1 cellular context compared by ENCODE assay signal in the genomic region with DNA sequence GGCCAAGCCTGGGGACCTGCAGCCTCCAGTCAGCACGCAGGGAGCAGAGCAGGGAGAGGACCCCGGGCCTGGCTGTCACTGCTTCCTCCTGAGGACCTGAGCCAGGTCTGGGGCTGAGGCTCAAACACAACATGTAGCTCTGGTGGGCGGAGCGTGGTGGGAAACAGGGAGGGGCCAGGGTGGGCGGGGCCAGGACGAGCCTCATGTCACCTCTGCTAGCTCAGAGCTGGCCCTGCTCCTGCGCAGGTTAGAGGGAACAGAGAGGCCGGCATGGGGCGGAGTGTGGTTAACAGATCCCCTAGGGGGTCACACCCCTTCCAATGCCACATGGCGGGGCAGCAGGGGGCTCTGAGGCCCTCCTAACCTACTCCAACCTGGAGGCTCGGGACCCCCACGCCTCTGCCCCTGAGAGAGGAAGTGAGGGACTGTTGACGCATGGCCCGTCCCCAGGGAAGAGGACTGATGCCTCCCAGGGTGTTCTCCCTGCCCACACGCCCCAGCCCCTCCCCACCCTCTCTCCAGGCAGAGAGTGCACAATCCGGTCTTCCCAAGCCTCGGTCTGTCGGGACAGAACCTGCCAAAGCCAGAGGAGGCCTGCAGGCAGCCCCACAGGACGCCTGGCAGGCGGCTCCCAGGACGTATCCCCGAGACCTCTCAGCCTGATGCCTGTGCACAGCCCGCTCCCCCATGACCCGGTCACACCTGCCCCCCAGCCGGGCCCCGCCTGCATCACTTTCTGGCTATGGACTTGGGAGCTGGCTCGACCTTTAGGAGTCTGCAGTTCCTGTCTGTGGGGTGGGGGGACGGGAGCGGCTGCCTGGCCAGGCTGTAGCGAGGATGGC.
A peak's percentile ranks its signal among the peaks of the same experiment; 100 is the strongest.
TF ChIP-seq lines count a peak whose summit lies in the region.

No MANE protein-coding gene starts in this region.

TF ChIP-seq in K562, 482 proteins besides CTCF, POLR2A, EP300 and RAD21 (continued from another document and continues in another):
- TF ChIP-seq, protein P1, sequence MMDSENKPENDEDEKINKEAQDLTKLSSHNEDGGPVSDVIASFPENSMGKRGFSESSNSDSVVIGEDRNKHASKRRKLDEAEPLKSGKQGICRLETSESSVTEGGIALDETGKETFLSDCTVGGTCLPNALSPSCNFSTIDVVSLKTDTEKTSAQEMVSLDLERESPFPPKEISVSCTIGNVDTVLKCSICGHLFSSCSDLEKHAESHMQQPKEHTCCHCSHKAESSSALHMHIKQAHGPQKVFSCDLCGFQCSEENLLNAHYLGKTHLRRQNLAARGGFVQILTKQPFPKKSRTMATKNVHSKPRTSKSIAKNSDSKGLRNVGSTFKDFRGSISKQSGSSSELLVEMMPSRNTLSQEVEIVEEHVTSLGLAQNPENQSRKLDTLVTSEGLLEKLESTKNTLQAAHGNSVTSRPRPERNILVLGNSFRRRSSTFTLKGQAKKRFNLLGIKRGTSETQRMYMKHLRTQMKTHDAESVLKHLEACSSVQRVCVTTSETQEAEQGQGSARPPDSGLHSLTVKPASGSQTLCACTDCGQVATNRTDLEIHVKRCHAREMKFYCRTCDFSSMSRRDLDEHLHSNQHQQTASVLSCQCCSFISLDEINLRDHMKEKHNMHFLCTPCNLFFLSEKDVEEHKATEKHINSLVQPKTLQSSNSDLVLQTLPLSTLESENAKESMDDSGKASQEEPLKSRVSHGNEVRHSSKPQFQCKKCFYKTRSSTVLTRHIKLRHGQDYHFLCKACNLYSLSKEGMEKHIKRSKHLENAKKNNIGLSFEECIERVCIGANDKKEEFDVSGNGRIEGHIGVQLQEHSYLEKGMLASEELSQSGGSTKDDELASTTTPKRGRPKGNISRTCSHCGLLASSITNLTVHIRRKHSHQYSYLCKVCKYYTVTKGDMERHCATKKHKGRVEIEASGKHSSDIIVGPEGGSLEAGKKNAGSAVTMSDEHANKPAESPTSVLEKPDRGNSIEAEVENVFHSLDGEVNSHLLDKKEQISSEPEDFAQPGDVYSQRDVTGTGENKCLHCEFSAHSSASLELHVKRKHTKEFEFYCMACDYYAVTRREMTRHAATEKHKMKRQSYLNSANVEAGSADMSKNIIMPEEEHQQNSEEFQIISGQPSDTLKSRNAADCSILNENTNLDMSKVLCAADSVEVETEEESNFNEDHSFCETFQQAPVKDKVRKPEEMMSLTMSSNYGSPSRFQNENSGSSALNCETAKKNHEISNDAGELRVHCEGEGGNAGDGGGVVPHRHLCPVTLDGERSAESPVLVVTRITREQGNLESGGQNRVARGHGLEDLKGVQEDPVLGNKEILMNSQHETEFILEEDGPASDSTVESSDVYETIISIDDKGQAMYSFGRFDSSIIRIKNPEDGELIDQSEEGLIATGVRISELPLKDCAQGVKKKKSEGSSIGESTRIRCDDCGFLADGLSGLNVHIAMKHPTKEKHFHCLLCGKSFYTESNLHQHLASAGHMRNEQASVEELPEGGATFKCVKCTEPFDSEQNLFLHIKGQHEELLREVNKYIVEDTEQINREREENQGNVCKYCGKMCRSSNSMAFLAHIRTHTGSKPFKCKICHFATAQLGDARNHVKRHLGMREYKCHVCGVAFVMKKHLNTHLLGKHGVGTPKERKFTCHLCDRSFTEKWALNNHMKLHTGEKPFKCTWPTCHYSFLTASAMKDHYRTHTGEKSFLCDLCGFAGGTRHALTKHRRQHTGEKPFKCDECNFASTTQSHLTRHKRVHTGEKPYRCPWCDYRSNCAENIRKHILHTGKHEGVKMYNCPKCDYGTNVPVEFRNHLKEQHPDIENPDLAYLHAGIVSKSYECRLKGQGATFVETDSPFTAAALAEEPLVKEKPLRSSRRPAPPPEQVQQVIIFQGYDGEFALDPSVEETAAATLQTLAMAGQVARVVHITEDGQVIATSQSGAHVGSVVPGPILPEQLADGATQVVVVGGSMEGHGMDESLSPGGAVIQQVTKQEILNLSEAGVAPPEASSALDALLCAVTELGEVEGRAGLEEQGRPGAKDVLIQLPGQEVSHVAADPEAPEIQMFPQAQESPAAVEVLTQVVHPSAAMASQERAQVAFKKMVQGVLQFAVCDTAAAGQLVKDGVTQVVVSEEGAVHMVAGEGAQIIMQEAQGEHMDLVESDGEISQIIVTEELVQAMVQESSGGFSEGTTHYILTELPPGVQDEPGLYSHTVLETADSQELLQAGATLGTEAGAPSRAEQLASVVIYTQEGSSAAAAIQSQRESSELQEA (IDR thresholded peaks at IDR 0.05; ENCODE audit: low read depth), result no peak
- no peak for TF ChIP-seq ID3 (CRISPR knock-in tag; IDR thresholded peaks at IDR 0.05)
- TF ChIP-seq ID3 (tag; IDR thresholded peaks at IDR 0.05), result no peak
- 0 out of 2 replicates have a peak, but pooled peaks have one; percentile 63 for TF ChIP-seq NR1H2 (CRISPR knock-in tag; IDR thresholded peaks at IDR 0.05)
- peak in 1 of 2 experiments; percentile 12; a peak in 1 of 4 replicates for TF ChIP-seq KDM4B (IDR thresholded peaks at IDR 0.05; ENCODE audit: borderline replicate concordance in 2 of 2, low read depth in 1 of 2)
- TF ChIP-seq ETV5 (CRISPR knock-in tag; IDR thresholded peaks at IDR 0.05; ENCODE audit: low read depth), result no peak
- no peak for TF ChIP-seq HNRNPH1 (optimal IDR thresholded peaks at IDR 0.05; ENCODE audit: low read depth, low read length)
- TF ChIP-seq ZNF551 (CRISPR knock-in tag; IDR thresholded peaks at IDR 0.05), result no peak
- peak; percentile 59 for TF ChIP-seq HMGN3 (IDR thresholded peaks at IDR 0.05; ENCODE audit: borderline replicate concordance, extremely low read depth, insufficient read length, low read depth, low read length)
- no peak for TF ChIP-seq ZNF445 (CRISPR knock-in tag; IDR thresholded peaks at IDR 0.05; ENCODE audit: low read depth)
- TF ChIP-seq WHSC1 (IDR thresholded peaks at IDR 0.05; ENCODE audit: low read length), result no peak
- TF ChIP-seq ZNF436 (CRISPR knock-in tag; IDR thresholded peaks at IDR 0.05), result no peak
- TF ChIP-seq KDM5B (IDR thresholded peaks at IDR 0.05; ENCODE audit: insufficient replicate concordance, low read depth, low read length), result peak; percentile 61
- peak; percentile 15 for TF ChIP-seq TBP (optimal IDR thresholded peaks at IDR 0.05; ENCODE audit: low read depth, low read length)
- no peak for TF ChIP-seq ZBTB1 (CRISPR knock-in tag; IDR thresholded peaks at IDR 0.05; ENCODE audit: borderline replicate concordance, low read depth)
- 0 out of 2 replicates have a peak, but pooled peaks have one; percentile 9 for TF ChIP-seq ZEB2 (IDR thresholded peaks at IDR 0.05)
- TF ChIP-seq ZBTB40 (IDR thresholded peaks at IDR 0.05), result no peak
- TF ChIP-seq ZBTB40 (CRISPR knock-in tag; IDR thresholded peaks at IDR 0.05), result no peak
- TF ChIP-seq PHF8 (IDR thresholded peaks at IDR 0.05; ENCODE audit: borderline replicate concordance, low read length), result peak; percentile 26; the same call in 1 of the 2 replicates
- TF ChIP-seq ZNF609 (CRISPR knock-in tag; IDR thresholded peaks at IDR 0.05; ENCODE audit: borderline replicate concordance), result peak; percentile 60; the same call in 1 of the 2 replicates
- peak; percentile 46 for TF ChIP-seq MXD1 (CRISPR knock-in tag; IDR thresholded peaks at IDR 0.05; ENCODE audit: borderline replicate concordance, poor library complexity, severe bottlenecking)
- no peak; the same call in 1 of the 2 replicates for TF ChIP-seq KAT7 (CRISPR knock-in tag; IDR thresholded peaks at IDR 0.05; ENCODE audit: borderline replicate concordance)
- 0 out of 2 replicates have a peak, but pooled peaks have one; percentile 20 for TF ChIP-seq MED1 (CRISPR knock-in tag; IDR thresholded peaks at IDR 0.05; ENCODE audit: borderline replicate concordance)
- TF ChIP-seq MCM7 (IDR thresholded peaks at IDR 0.05), result no peak
- TF ChIP-seq ZNF175 (CRISPR knock-in tag; IDR thresholded peaks at IDR 0.05; ENCODE audit: low read depth), result 0 out of 2 replicates have a peak, but pooled peaks have one; percentile 26
- TF ChIP-seq RBM39 (optimal IDR thresholded peaks at IDR 0.05; ENCODE audit: low read depth, low read length), result no peak
- no peak for TF ChIP-seq ZNF311 (CRISPR knock-in tag; IDR thresholded peaks at IDR 0.05)
- no peak for TF ChIP-seq GTF2A2 (tag; IDR thresholded peaks at IDR 0.05)
- peak; percentile 36 for TF ChIP-seq MEIS2 (IDR thresholded peaks at IDR 0.05; ENCODE audit: partially characterized antibody)
